In genomic region chr4:126702747-126703146, GRCh38 we compare ENCODE assay signal across 1 cellular context.
TF ChIP-seq lines count a peak whose summit lies in the region.

No MANE protein-coding gene starts in this region.

TF ChIP-seq in K562, 482 proteins besides CTCF, POLR2A, EP300 and RAD21 (continued from another document):
- no peak for TF ChIP-seq SMARCA4 (IDR thresholded peaks at IDR 0.05)
